Comparison of ENCODE assay signal across 15 cellular contexts in the genomic region with DNA sequence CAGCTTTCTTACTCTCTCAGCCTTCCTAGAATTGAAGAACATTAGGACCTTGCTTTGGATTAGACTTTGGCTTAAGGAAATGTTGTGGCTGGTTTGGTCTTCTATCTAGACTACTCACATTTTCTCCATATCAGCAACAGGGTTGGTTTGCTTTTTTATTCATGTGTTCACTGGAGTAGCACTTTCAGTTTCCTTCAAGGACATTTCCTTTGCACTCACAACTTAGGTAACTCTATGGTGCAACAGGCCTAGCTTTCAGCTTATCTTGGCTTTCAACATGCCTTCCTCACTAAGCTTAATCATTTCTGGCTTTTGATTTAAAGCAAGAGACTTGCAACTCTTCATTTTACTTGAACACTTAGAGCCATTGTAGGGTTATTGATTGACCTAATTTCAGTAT.
A peak's percentile ranks its signal among the peaks of the same experiment; 100 is the strongest.
DNase-seq lines count a peak whose midpoint lies in the region; ATAC-seq, FAIRE-seq and TF ChIP-seq lines count a peak whose summit lies in the region.
"Had no signal": no experiment of that assay in that cellular context is flagged by ENCODE, and none has a peak within 500 bp of the region (broad histone marks: within the 10 kb centered on the region; RNA-seq: fewer than 3 reads in every experiment).

No MANE protein-coding gene starts in this region.

- CTCF ChIA-PET in IMR-90 (lab: Yijun Ruan, JAX): no interaction called here
- CTCF ChIA-PET in WTC11 (lab: Charles Lee): interaction anchor here (1.0 to 1.4 kb wide), 2 partner anchors 9 to 21 kb away, joined by 3 to 5 read pairs; no protein-coding TSS in a partner anchor

- H3K9me3 Mint-ChIP-seq in WTC11: peaks cover 4% of the 10 kb centered on the region; the same call in 1 of the 2 replicates
- H3K9me3 Mint-ChIP-seq: immature natural killer cell had no signal

- H3K14ac ChIP-seq in IMR-90 (replicated peaks; ENCODE audit: low read depth, low read length): no peak overlapping the region

- H3K27ac ChIP-seq in IMR-90 (ENCODE audit: insufficient read depth, low read length): no peak overlapping the region
- H3K27ac ChIP-seq in muscle layer of duodenum (ENCODE audit: low read length): peak overlapping the region; percentile 48
- H3K27ac ChIP-seq: esophagus muscularis mucosa, uterus, WERI-Rb-1 had no signal

- no peaks in the 10 kb centered on the region for H4K20me1 ChIP-seq in IMR-90 (ENCODE audit: insufficient read depth, low read length)

- FAIRE-seq in GM19239 (lab: Jason Lieb, UNC): peak; percentile 90
- no peak for FAIRE-seq in RCC 7860 (lab: Jason Lieb, UNC)
- FAIRE-seq: GM12891 had no signal

- no peaks in the 10 kb centered on the region for H3K4me1 Mint-ChIP-seq in WTC11
- H3K4me1 Mint-ChIP-seq: immature natural killer cell had no signal

- H2AK9ac ChIP-seq in IMR-90 (replicated peaks; ENCODE audit: low read depth, low read length, poor library complexity): no peak overlapping the region

- H3K4me3 ChIP-seq in IMR-90 (ENCODE audit: insufficient read depth, low read depth, low read length) (no peak overlapping the region), muscle layer of duodenum (ENCODE audit: low read depth in 1 of 2, low read length in 2 of 2) (no peak overlapping the region)
- H3K4me3 ChIP-seq: esophagus muscularis mucosa, uterus had no signal

- H3K36me3 ChIP-seq in IMR-90 (ENCODE audit: control insufficient read depth, insufficient read depth, low read length) (no peaks in the 10 kb centered on the region), muscle layer of duodenum (ENCODE audit: control insufficient read depth in 1 of 2, insufficient read depth in 2 of 2, low read length in 2 of 2) (no peaks in the 10 kb centered on the region)
- H3K36me3 ChIP-seq: esophagus muscularis mucosa, uterus, WERI-Rb-1 had no signal

- H3K56ac ChIP-seq in IMR-90 (ENCODE audit: extremely low read depth, insufficient read depth, low read length): no peak overlapping the region

- H3K27me3 Mint-ChIP-seq in WTC11 (ENCODE audit: low read depth): peaks cover 5% of the 10 kb centered on the region; the same call in 1 of the 2 replicates

- H3K23ac ChIP-seq in IMR-90 (ENCODE audit: low read depth, low read length): no peak overlapping the region

- no peak overlapping the region for H3K27ac Mint-ChIP-seq in WTC11
- H3K27ac Mint-ChIP-seq: immature natural killer cell had no signal

- H3K9me3 ChIP-seq in IMR-90 (ENCODE audit: control insufficient read depth, insufficient read depth, low read length) (no peaks in the 10 kb centered on the region), muscle layer of duodenum (ENCODE audit: control insufficient read depth in 1 of 2, low read length in 2 of 2) (no peaks in the 10 kb centered on the region)
- H3K9me3 ChIP-seq: uterus had no signal

- H3K36me3 Mint-ChIP-seq in WTC11: no peaks in the 10 kb centered on the region
- H3K36me3 Mint-ChIP-seq: immature natural killer cell had no signal

- TF ChIP-seq POLR2A in IMR-90 (IDR thresholded peaks at IDR 0.05; ENCODE audit: low read depth, low read length): no peak

- no peak overlapping the region for H4K5ac ChIP-seq in IMR-90 (ENCODE audit: low read depth, low read length)

- no peak overlapping the region for H4K91ac ChIP-seq in IMR-90 (ENCODE audit: insufficient read depth, low read depth, low read length)

- H2BK15ac ChIP-seq in IMR-90 (ENCODE audit: low read depth, low read length): no peak overlapping the region

- H3K9ac ChIP-seq in IMR-90 (ENCODE audit: low read depth, low read length): no peak overlapping the region

- in situ Hi-C loops in IMR-90 (cut with MboI; ENCODE audit: low sequenced_read_pairs): no loop called here

- ATAC-seq in HG02642 (IDR thresholded peaks at IDR 0.05; ENCODE audit: poor library complexity, unreplicated experiment) (peak; percentile 77), IMR-90 (ENCODE audit: low read depth) (no peak), WTC11 (no peak)
- ATAC-seq: Right ventricle myocardium inferior had no signal

- no peaks in the 10 kb centered on the region for H3K27me3 ChIP-seq in IMR-90 (ENCODE audit: control insufficient read depth, insufficient read depth, low read length)
- H3K27me3 ChIP-seq in muscle layer of duodenum (ENCODE audit: low read depth, low read length): no peaks in the 10 kb centered on the region
- H3K27me3 ChIP-seq: esophagus muscularis mucosa, uterus had no signal

- H4K8ac ChIP-seq in IMR-90 (ENCODE audit: low read depth in 2 of 2, low read length in 2 of 2): no peak overlapping the region

- no peak overlapping the region for H2BK120ac ChIP-seq in IMR-90 (ENCODE audit: low read depth, low read length)

- H3K4me2 ChIP-seq in IMR-90 (ENCODE audit: low read depth, low read length): peak overlapping the region; percentile 21; the same call in 1 of the 2 replicates

- dilution Hi-C loops in IMR-90 (cut with HindIII; ENCODE audit: low sequenced_read_pairs, unreplicated experiment): no loop called here

- H2AK5ac ChIP-seq in IMR-90 (ENCODE audit: low read depth, low read length): no peak overlapping the region

- TF ChIP-seq CTCF in IMR-90 (conservative IDR thresholded peaks at IDR 0.05; ENCODE audit: low read depth, low read length) (no peak), WTC11 (IDR thresholded peaks at IDR 0.05) (no peak)

- H2AFZ ChIP-seq in IMR-90 (replicated peaks; ENCODE audit: low read length, poor library complexity): no peak overlapping the region

- DNase-seq in GM19239 (ENCODE audit: insufficient read length, low spot score): no peak
- no peak for DNase-seq in IMR-90
- DNase-seq in RCC 7860 (ENCODE audit: low spot score): no peak
- no peak for DNase-seq in WTC11 (ENCODE audit: low spot score)
- DNase-seq in HPDE6-E6E7 (ENCODE audit: extremely low spot score): no peak
- DNase-seq: caudate nucleus, immature natural killer cell, NCI-H345, uterus, WERI-Rb-1 had no signal

- no peak overlapping the region for H3K4ac ChIP-seq in IMR-90 (ENCODE audit: low read depth, low read length)

- no peaks in the 10 kb centered on the region for H3K79me1 ChIP-seq in IMR-90 (ENCODE audit: low read depth in 1 of 2, low read length in 2 of 2)

- intact Hi-C loops in IMR-90 (cut with micrococcal nuclease): no loop called here

- BruUV-seq in IMR-90 (replicated peaks; lab: Mats Ljungman, UMichigan): no TSS peak

- no peak for TF ChIP-seq RAD21 in IMR-90 (IDR thresholded peaks at IDR 0.05; ENCODE audit: low read length)

- no peaks in the 10 kb centered on the region for H3K9me1 ChIP-seq in IMR-90 (ENCODE audit: insufficient read depth, low read length)

- POLR2A ChIA-PET in IMR-90 (lab: Charles Lee; ENCODE audit: unreplicated experiment): no interaction called here
- POLR2A ChIA-PET in WTC11 (lab: Charles Lee): no interaction called here

- H2BK20ac ChIP-seq in IMR-90 (ENCODE audit: low read depth, low read length): no peak overlapping the region

- H3K18ac ChIP-seq in IMR-90 (ENCODE audit: low read depth, low read length): no peak overlapping the region

- H2BK5ac ChIP-seq in IMR-90 (ENCODE audit: low read depth, low read length, poor library complexity, severe bottlenecking): no peak overlapping the region

- H3K4me1 ChIP-seq in IMR-90 (ENCODE audit: control insufficient read depth, insufficient read depth, low read length) (no peaks in the 10 kb centered on the region), muscle layer of duodenum (ENCODE audit: control insufficient read depth in 1 of 2, insufficient read depth in 2 of 2, low read length in 2 of 2) (peaks cover 0 to 6% of the 10 kb centered on the region in 2 donors)
- H3K4me1 ChIP-seq: uterus had no signal

- no peak overlapping the region for H3K4me3 Mint-ChIP-seq in WTC11
- H3K4me3 Mint-ChIP-seq: immature natural killer cell had no signal

TF ChIP-seq in IMR-90, 13 proteins besides CTCF, POLR2A, EP300 and RAD21 (continues in another document):
- TF ChIP-seq NFE2L2 (IDR thresholded peaks at IDR 0.05; ENCODE audit: low read depth, low read length): no peak
- no peak for TF ChIP-seq RFX5 (IDR thresholded peaks at IDR 0.05; ENCODE audit: low read depth, low read length)
- TF ChIP-seq BHLHE40 (IDR thresholded peaks at IDR 0.05; ENCODE audit: low read depth, low read length): no peak
- TF ChIP-seq RCOR1 (IDR thresholded peaks at IDR 0.05; ENCODE audit: insufficient replicate concordance, low read length): no peak
- no peak for TF ChIP-seq MXI1 (IDR thresholded peaks at IDR 0.05; ENCODE audit: borderline replicate concordance, low read depth, low read length)
- no peak for TF ChIP-seq CHD1 (IDR thresholded peaks at IDR 0.05; ENCODE audit: low read depth, low read length)
- TF ChIP-seq CEBPB (IDR thresholded peaks at IDR 0.05; ENCODE audit: low read depth, low read length): no peak
- TF ChIP-seq, protein P1, sequence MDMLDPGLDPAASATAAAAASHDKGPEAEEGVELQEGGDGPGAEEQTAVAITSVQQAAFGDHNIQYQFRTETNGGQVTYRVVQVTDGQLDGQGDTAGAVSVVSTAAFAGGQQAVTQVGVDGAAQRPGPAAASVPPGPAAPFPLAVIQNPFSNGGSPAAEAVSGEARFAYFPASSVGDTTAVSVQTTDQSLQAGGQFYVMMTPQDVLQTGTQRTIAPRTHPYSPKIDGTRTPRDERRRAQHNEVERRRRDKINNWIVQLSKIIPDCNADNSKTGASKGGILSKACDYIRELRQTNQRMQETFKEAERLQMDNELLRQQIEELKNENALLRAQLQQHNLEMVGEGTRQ (IDR thresholded peaks at IDR 0.05; ENCODE audit: low read depth, low read length): no peak
- TF ChIP-seq MAFK (IDR thresholded peaks at IDR 0.05; ENCODE audit: low read depth, low read length): no peak

TF ChIP-seq in WTC11, 78 proteins besides CTCF, POLR2A, EP300 and RAD21:
- no peak for TF ChIP-seq ZNF138 (CRISPR knock-in tag; conservative IDR thresholded peaks at IDR 0.05)
- TF ChIP-seq RORB (CRISPR knock-in tag; IDR thresholded peaks at IDR 0.05): no peak
